8 cellular contexts compared by ENCODE assay signal in the genomic region with DNA sequence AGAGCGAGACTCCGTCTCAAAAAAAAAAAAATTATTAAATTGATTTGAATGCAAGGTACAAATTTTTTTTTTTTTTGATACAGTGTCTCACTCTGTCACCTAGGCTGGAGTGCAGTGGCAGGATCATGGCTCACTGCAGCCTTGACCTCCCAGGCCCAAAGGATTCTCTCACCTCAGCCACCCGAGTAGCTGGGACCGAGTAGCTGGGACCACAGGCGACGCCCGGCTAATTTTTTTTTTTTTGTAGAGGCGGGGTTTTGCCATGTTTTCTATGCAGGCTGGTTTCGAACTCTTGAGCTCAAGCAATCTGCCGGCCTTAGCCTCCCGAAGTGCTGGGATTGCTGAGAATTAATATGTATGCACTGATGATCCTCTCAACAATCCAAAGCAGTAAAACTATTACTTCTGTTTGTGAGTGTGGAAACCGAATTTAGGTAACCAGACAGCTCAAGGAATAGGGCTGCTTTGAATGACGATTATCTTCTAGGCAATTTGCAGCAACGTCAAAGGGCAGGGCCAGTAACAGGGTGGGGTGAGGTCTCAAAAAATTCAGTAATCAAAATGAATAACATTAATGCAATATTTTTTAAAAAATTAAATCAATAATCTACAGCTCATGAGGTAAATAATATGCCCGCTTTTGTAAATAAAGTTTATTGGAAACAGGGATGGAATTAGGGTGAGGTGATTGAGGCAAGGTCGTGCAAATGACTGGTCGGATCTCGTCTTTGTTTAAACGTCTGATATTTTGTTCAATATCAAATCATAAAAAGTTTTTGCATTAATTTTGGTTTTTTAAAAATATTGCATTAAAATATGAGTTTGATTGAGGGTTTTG. TPM values are rescaled to one million over a fixed set of nuclear protein-coding genes. Genes with fewer than 3 reads are reported as not detected.
DNase-seq lines count a peak whose midpoint lies in the region; ATAC-seq and TF ChIP-seq lines count a peak whose summit lies in the region.

No MANE protein-coding gene starts in this region.

- TF ChIP-seq CTCF in left ventricle myocardium inferior (IDR thresholded peaks at IDR 0.05; ENCODE audit: borderline replicate concordance) = no peak
- TF ChIP-seq CTCF in activated CD8-positive, alpha-beta T cell treated with anti-CD3 and anti-CD28 coated beads for 36 hours (IDR thresholded peaks at IDR 0.05) = no peak

- H3K27ac ChIP-seq in left ventricle myocardium inferior (replicated peaks) (peak overlapping the region; percentile 84), stomach smooth muscle (ENCODE audit: low read length) (peak overlapping the region; percentile 69)

- no peaks in the 10 kb centered on the region for H3K27me3 Mint-ChIP-seq in activated CD8-positive, alpha-beta T cell treated with anti-CD3 and anti-CD28 coated beads for 36 hours

- peaks cover 19% of the 10 kb centered on the region for H3K4me1 ChIP-seq in left ventricle myocardium inferior
- no peaks in the 10 kb centered on the region for H3K4me1 ChIP-seq in stomach smooth muscle (ENCODE audit: control insufficient read depth, insufficient read depth, low read length)

- peak overlapping the region; percentile 81 for H3K27ac Mint-ChIP-seq in activated CD8-positive, alpha-beta T cell treated with anti-CD3 and anti-CD28 coated beads for 36 hours

- ATAC-seq in left cardiac atrium (no peak), HG02798 (IDR thresholded peaks at IDR 0.05; ENCODE audit: poor library complexity, unreplicated experiment) (no peak), GM21526 (IDR thresholded peaks at IDR 0.05; ENCODE audit: low FRiP score, unreplicated experiment) (no peak), GM19463 (IDR thresholded peaks at IDR 0.05; ENCODE audit: unreplicated experiment) (no peak)
- ATAC-seq in activated CD8-positive, alpha-beta T cell treated with anti-CD3 and anti-CD28 coated beads for 36 hours = no peak

- intact Hi-C loops in left ventricle myocardium inferior (cut with micrococcal nuclease) = no loop called here
- intact Hi-C loops in left cardiac atrium (cut with DNase I) = no loop called here
- intact Hi-C loops in activated CD8-positive, alpha-beta T cell treated with anti-CD3 and anti-CD28 coated beads for 36 hours (cut with micrococcal nuclease) = no loop called here

- H3K9me3 ChIP-seq in left ventricle myocardium inferior (replicated peaks) = no peaks in the 10 kb centered on the region
- no peaks in the 10 kb centered on the region for H3K9me3 ChIP-seq in stomach smooth muscle (ENCODE audit: control insufficient read depth in 2 of 2, low read length in 2 of 2)

- peak overlapping the region; percentile 1 to 74 for H3K9ac ChIP-seq in stomach smooth muscle (ENCODE audit: low read length in 2 of 2)

- peak overlapping the region; percentile 86 for H3K4me3 Mint-ChIP-seq in activated CD8-positive, alpha-beta T cell treated with anti-CD3 and anti-CD28 coated beads for 36 hours

- peak overlapping the region; percentile 78 for H3K4me3 ChIP-seq in left ventricle myocardium inferior
- peak overlapping the region; percentile 82 for H3K4me3 ChIP-seq in iPS-11a (ENCODE audit: low read depth, low read length)
- peak overlapping the region; percentile 77 to 88 for H3K4me3 ChIP-seq in stomach smooth muscle (ENCODE audit: low read length in 2 of 2)

- no peaks in the 10 kb centered on the region for H3K27me3 ChIP-seq in left ventricle myocardium inferior (ENCODE audit: low read depth)
- no peaks in the 10 kb centered on the region for H3K27me3 ChIP-seq in stomach smooth muscle (ENCODE audit: control insufficient read depth in 1 of 2, insufficient read depth in 2 of 2, low read length in 2 of 2)

- CTCF ChIA-PET in activated CD8-positive, alpha-beta T cell treated with anti-CD3 and anti-CD28 coated beads for 36 hours (lab: Charles Lee) = interaction anchor here (1.0 to 3.5 kb wide), 13 partner anchors 10 to 219 kb away, joined by 3 to 15 read pairs (median 4); a partner anchor contains a TSS

- DNase-seq in left ventricle myocardium inferior = no peak
- DNase-seq in left cardiac atrium = no peak
- no peak for DNase-seq in activated CD8-positive, alpha-beta T cell treated with anti-CD3 and anti-CD28 coated beads for 36 hours

- POLR2A ChIA-PET in activated CD8-positive, alpha-beta T cell treated with anti-CD3 and anti-CD28 coated beads for 36 hours (lab: Charles Lee) = interaction anchor here (0.6 to 4.1 kb wide), 25 partner anchors 12 to 286 kb away, joined by 3 to 21 read pairs (median 3); a partner anchor contains a TSS

- peaks cover 21% of the 10 kb centered on the region for H3K36me3 Mint-ChIP-seq in activated CD8-positive, alpha-beta T cell treated with anti-CD3 and anti-CD28 coated beads for 36 hours (ENCODE audit: low read depth)

- no peaks in the 10 kb centered on the region for H3K36me3 ChIP-seq in left ventricle myocardium inferior
- H3K36me3 ChIP-seq in stomach smooth muscle (ENCODE audit: control insufficient read depth in 2 of 2, insufficient read depth in 2 of 2, low read length in 2 of 2) = no peaks in the 10 kb centered on the region

- no peaks in the 10 kb centered on the region for H3K9me3 Mint-ChIP-seq in activated CD8-positive, alpha-beta T cell treated with anti-CD3 and anti-CD28 coated beads for 36 hours

- peaks cover 15% of the 10 kb centered on the region for H3K4me1 Mint-ChIP-seq in activated CD8-positive, alpha-beta T cell treated with anti-CD3 and anti-CD28 coated beads for 36 hours (ENCODE audit: low read depth)

RNA-seq across cellular contexts. Expression of a gene that starts 1.2 kb away (rescaled TPM):
- total RNA-seq in left ventricle myocardium inferior (0.49 TPM), left cardiac atrium (1 to 10 TPM; 1.5 to 1.9 TPM)
- total RNA-seq in activated CD8-positive, alpha-beta T cell treated with anti-CD3 and anti-CD28 coated beads for 36 hours = 10 to 100 TPM; 50.8 to 52.5 TPM

RNA-seq across cellular contexts. Expression of a gene that starts 39.2 kb away (rescaled TPM):
- 14.6 TPM for total RNA-seq in left ventricle myocardium inferior
- total RNA-seq in left cardiac atrium = 10 to 100 TPM; 14.6 to 16.5 TPM
- 1 to 10 TPM; 3.8 to 3.9 TPM for total RNA-seq in activated CD8-positive, alpha-beta T cell treated with anti-CD3 and anti-CD28 coated beads for 36 hours

RNA-seq across cellular contexts. Expression of a gene that starts 49.9 kb away (rescaled TPM):
- total RNA-seq in left ventricle myocardium inferior = 9.8 TPM
- 10 to 100 TPM; 12.9 to 15.0 TPM for total RNA-seq in left cardiac atrium
- total RNA-seq in activated CD8-positive, alpha-beta T cell treated with anti-CD3 and anti-CD28 coated beads for 36 hours = 10 to 100 TPM; 10.4 to 11.0 TPM

Comparison
In these comparisons a context has a peak if more than half of its experiments do, and no peak if none do; other contexts are left out.
1. RNA of a gene that starts 1.2 kb away (total RNA-seq): 50.8 to 52.5 TPM in activated CD8-positive, alpha-beta T cell treated with anti-CD3 and anti-CD28 coated beads for 36 hours; 1.5 to 1.9 TPM in left cardiac atrium and 0.49 TPM in left ventricle myocardium inferior (single experiment); every median in the first group is over 10 times any median in the second.
2. Peak in every context shown above with its lines, with median percentiles within 50 percentile points of each other: H3K4me3 ChIP-seq.